Comparison of ENCODE assay signal across 18 cellular contexts in genomic region chr3:62154457-62155148, GRCh38.
"Had no signal": no experiment of that assay in that cellular context is flagged by ENCODE, and none has a peak within 500 bp of the region (broad histone marks: within the 10 kb centered on the region; RNA-seq: fewer than 3 reads in every experiment).

No MANE protein-coding gene starts in this region.

- H3K27ac ChIP-seq: foreskin keratinocyte, pancreas, suprapubic skin, upper lobe of left lung had no signal

- H3K36me3 ChIP-seq: pancreas, suprapubic skin had no signal

- H3K9me3 ChIP-seq: pancreas, suprapubic skin, upper lobe of left lung had no signal

- ATAC-seq: foreskin keratinocyte, pancreas, T-helper 17 cell had no signal

- FAIRE-seq: pancreas, TTC549 had no signal

- H3K27me3 ChIP-seq: foreskin keratinocyte, pancreas, suprapubic skin, upper lobe of left lung had no signal

- H3K4me3 ChIP-seq: pancreas, skin epidermis, suprapubic skin, upper lobe of left lung had no signal

- DNase-seq: activated CD4-positive, alpha-beta T cell treated with anti-CD3 and anti-CD28 coated beads, Interleukin-2, amount 10 ng/mL, durations not matched to agents 7 days and 5 days; activated CD8-positive, alpha-beta memory T cell treated with anti-CD3 and anti-CD28 coated beads, Interleukin-2, amount 50 U/mL, for 48 hours; activated naive CD8-positive, alpha-beta T cell treated with anti-CD3 and anti-CD28 coated beads for 36 hours; amygdala; cerebellar nuclear complex; effector memory CD4-positive, alpha-beta T cell; foreskin keratinocyte; immature natural killer cell; naive B cell; pancreas; stimulated activated CD4-positive, alpha-beta T cell treated with anti-CD3 and anti-CD28 coated beads, Interleukin-15, amount 100 ng/mL, for 24 hours; stimulated activated CD4-positive, alpha-beta T cell treated with anti-CD3 and anti-CD28 coated beads, Interleukin-4, amount 100 ng/mL, for 24 hours; stimulated activated naive CD4-positive, alpha-beta T cell treated with Interleukin-2 at 50 U/mL for 16 hours; T-helper 17 cell; upper lobe of left lung had no signal
